Comparison of ENCODE assay signal across 1 cellular context in the genomic region with DNA sequence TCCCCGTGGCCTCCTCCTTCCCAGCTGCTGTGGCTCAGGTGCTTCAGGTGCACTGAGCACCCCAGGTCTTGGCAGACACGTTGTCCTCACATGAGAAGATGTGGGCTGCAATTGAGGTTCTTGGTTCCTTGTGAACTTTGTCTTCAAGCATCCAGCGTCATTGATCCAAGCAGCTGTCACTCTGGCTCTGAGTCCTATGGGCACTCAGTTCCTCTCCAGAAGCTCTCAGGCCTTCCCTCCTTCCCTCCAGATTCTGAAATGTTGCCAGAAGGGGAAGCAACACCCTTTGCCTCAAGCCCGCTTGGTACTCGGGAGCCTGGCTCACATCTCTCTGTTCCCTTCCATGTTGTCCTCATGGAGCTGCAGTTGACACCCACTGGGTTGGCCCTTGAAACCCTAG.
TF ChIP-seq lines count a peak whose summit lies in the region.

No MANE protein-coding gene starts in this region.

TF ChIP-seq in GM12878, 131 proteins besides CTCF, POLR2A, EP300 and RAD21:
- no peak for TF ChIP-seq IKZF2 (IDR thresholded peaks at IDR 0.05)
- TF ChIP-seq, protein P1, sequence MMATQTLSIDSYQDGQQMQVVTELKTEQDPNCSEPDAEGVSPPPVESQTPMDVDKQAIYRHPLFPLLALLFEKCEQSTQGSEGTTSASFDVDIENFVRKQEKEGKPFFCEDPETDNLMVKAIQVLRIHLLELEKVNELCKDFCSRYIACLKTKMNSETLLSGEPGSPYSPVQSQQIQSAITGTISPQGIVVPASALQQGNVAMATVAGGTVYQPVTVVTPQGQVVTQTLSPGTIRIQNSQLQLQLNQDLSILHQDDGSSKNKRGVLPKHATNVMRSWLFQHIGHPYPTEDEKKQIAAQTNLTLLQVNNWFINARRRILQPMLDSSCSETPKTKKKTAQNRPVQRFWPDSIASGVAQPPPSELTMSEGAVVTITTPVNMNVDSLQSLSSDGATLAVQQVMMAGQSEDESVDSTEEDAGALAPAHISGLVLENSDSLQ (IDR thresholded peaks at IDR 0.05): peak; percentile 60
